In the genomic region with DNA sequence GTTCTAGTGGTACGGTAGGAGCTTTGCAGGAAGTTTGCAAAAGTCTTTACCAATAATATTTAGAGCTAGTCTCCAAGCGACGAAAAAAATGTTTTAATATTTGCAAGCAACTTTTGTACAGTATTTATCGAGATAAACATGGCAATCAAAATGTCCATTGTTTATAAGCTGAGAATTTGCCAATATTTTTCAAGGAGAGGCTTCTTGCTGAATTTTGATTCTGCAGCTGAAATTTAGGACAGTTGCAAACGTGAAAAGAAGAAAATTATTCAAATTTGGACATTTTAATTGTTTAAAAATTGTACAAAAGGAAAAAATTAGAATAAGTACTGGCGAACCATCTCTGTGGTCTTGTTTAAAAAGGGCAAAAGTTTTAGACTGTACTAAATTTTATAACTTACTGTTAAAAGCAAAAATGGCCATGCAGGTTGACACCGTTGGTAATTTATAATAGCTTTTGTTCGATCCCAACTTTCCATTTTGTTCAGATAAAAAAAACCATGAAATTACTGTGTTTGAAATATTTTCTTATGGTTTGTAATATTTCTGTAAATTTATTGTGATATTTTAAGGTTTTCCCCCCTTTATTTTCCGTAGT, we compare ENCODE assay signal across 11 cellular contexts. TPM values are rescaled to one million over a fixed set of nuclear protein-coding genes. Genes with fewer than 3 reads are reported as not detected.
A peak's percentile ranks its signal among the peaks of the same experiment; 100 is the strongest.
DNase-seq lines count a peak whose midpoint lies in the region; ATAC-seq and TF ChIP-seq lines count a peak whose summit lies in the region.
"Had no signal": no experiment of that assay in that cellular context is flagged by ENCODE, and none has a peak within 500 bp of the region (broad histone marks: within the 10 kb centered on the region; RNA-seq: fewer than 3 reads in every experiment).

No MANE protein-coding gene starts in this region.

- no peaks in the 10 kb centered on the region for H3K9me3 Mint-ChIP-seq in activated CD4-positive, alpha-beta T cell treated with anti-CD3 and anti-CD28 coated beads, Interleukin-2, amount 10 ng/mL, durations not matched to agents 7 days and 5 days
- peaks cover 4% of the 10 kb centered on the region for H3K9me3 Mint-ChIP-seq in activated CD4-positive, alpha-beta T cell treated with anti-CD3 and anti-CD28 coated beads, Interleukin-2, amount 10 ng/mL, durations not matched to agents 24 days and 14 days
- no peaks in the 10 kb centered on the region for H3K9me3 Mint-ChIP-seq in WTC11

- TF ChIP-seq CTCF in WTC11 (IDR thresholded peaks at IDR 0.05) (no peak), testis (IDR thresholded peaks at IDR 0.05) (no peak)

- WGBS in iPS DF 6.9 (ENCODE audit: insufficient coverage, insufficient read length): no CpG with 5 or more reads among the region's 9 CpGs
- WGBS in testis, 2 donors: 11% methylated on average over 9 of the region's 9 CpGs

- H3K27me3 Mint-ChIP-seq in activated CD4-positive, alpha-beta T cell treated with anti-CD3 and anti-CD28 coated beads, Interleukin-2, amount 10 ng/mL, durations not matched to agents 7 days and 5 days: peaks cover 68% of the 10 kb centered on the region
- H3K27me3 Mint-ChIP-seq in activated CD4-positive, alpha-beta T cell treated with anti-CD3 and anti-CD28 coated beads, Interleukin-2, amount 10 ng/mL, durations not matched to agents 24 days and 14 days: peaks cover 65% of the 10 kb centered on the region
- peaks cover 4% of the 10 kb centered on the region; the same call in 1 of the 2 replicates for H3K27me3 Mint-ChIP-seq in WTC11 (ENCODE audit: low read depth)

- H3K4me3 Mint-ChIP-seq in activated CD4-positive, alpha-beta T cell treated with anti-CD3 and anti-CD28 coated beads, Interleukin-2, amount 10 ng/mL, durations not matched to agents 7 days and 5 days: no peak overlapping the region
- no peak overlapping the region for H3K4me3 Mint-ChIP-seq in activated CD4-positive, alpha-beta T cell treated with anti-CD3 and anti-CD28 coated beads, Interleukin-2, amount 10 ng/mL, durations not matched to agents 24 days and 14 days
- no peak overlapping the region; the same call in 1 of the 2 replicates for H3K4me3 Mint-ChIP-seq in WTC11

- H3K27me3 ChIP-seq in iPS DF 6.9 (ENCODE audit: control insufficient read depth, insufficient read depth, low read length) (no peaks in the 10 kb centered on the region), testis (no peaks in the 10 kb centered on the region)
- H3K27me3 ChIP-seq: ovary had no signal

- intact Hi-C loops in activated CD4-positive, alpha-beta T cell treated with anti-CD3 and anti-CD28 coated beads, Interleukin-2, amount 10 ng/mL, durations not matched to agents 24 days and 14 days (cut with micrococcal nuclease): no loop called here
- intact Hi-C loops in testis (cut with DNase I; ENCODE audit: low total_unique reads): loop anchor here (10.0 kb wide), 1 partner anchor 971 kb away; no protein-coding TSS in a partner anchor

- peaks cover 6% of the 10 kb centered on the region for H3K4me1 Mint-ChIP-seq in activated CD4-positive, alpha-beta T cell treated with anti-CD3 and anti-CD28 coated beads, Interleukin-2, amount 10 ng/mL, durations not matched to agents 7 days and 5 days
- H3K4me1 Mint-ChIP-seq in activated CD4-positive, alpha-beta T cell treated with anti-CD3 and anti-CD28 coated beads, Interleukin-2, amount 10 ng/mL, durations not matched to agents 24 days and 14 days: peaks cover 6% of the 10 kb centered on the region
- peaks cover 35% of the 10 kb centered on the region for H3K4me1 Mint-ChIP-seq in WTC11

- H3K4me3 ChIP-seq in iPS DF 6.9 (ENCODE audit: low read length): peak overlapping the region; percentile 69; the same call in 1 of the 2 replicates
- H3K4me3 ChIP-seq in testis: peak overlapping the region; percentile 31 to 53
- H3K4me3 ChIP-seq: ovary had no signal

- CTCF ChIA-PET in activated CD4-positive, alpha-beta T cell treated with anti-CD3 and anti-CD28 coated beads, Interleukin-2, amount 10 ng/mL, durations not matched to agents 7 days and 5 days (lab: Charles Lee): interaction anchor here (0.6 to 1.5 kb wide), 5 partner anchors 12 to 970 kb away, joined by 3 to 8 read pairs (median 4); no protein-coding TSS in a partner anchor
- CTCF ChIA-PET in WTC11 (lab: Charles Lee): interaction anchor here (1.1 kb wide), 1 partner anchor 12 kb away, joined by 3 read pairs; no protein-coding TSS in a partner anchor

- H3K4me1 ChIP-seq in iPS DF 6.9 (ENCODE audit: control insufficient read depth, insufficient read depth, low read length): no peaks in the 10 kb centered on the region; the same call in 1 of the 2 replicates
- peaks cover 8% of the 10 kb centered on the region for H3K4me1 ChIP-seq in testis

- no peak for DNase-seq in activated CD4-positive, alpha-beta T cell treated with anti-CD3 and anti-CD28 coated beads, Interleukin-2, amount 10 ng/mL, durations not matched to agents 7 days and 5 days
- DNase-seq in activated CD4-positive, alpha-beta T cell treated with anti-CD3 and anti-CD28 coated beads, Interleukin-2, amount 10 ng/mL, durations not matched to agents 24 days and 14 days: no peak
- DNase-seq in WTC11 (ENCODE audit: low spot score): no peak
- no peak for DNase-seq in iPS DF 6.9 (ENCODE audit: low read depth, low spot score)
- no peak for DNase-seq in testis
- no peak for DNase-seq in dedifferentiated amniotic fluid mesenchymal stem cell (ENCODE audit: extremely low spot score)
- no peak for DNase-seq in NCI-H82 treated with DMSO at 0.1 percent for 48 hours (lab: John Stamatoyannopoulos, UW; ENCODE audit: unreplicated experiment)
- no peak for DNase-seq in AML-193 (lab: John Stamatoyannopoulos, UW)
- DNase-seq: heart right ventricle, ovary had no signal

- H3K9me3 ChIP-seq in iPS DF 6.9 (ENCODE audit: control insufficient read depth, insufficient read depth, low read length) (no peaks in the 10 kb centered on the region), testis (no peaks in the 10 kb centered on the region)
- H3K9me3 ChIP-seq: heart right ventricle, ovary had no signal

- H3K27ac ChIP-seq in iPS DF 6.9 (ENCODE audit: low read length) (no peak overlapping the region), testis (no peak overlapping the region)
- H3K27ac ChIP-seq: heart right ventricle, ovary had no signal

- peak overlapping the region; percentile 60 for H3K27ac Mint-ChIP-seq in activated CD4-positive, alpha-beta T cell treated with anti-CD3 and anti-CD28 coated beads, Interleukin-2, amount 10 ng/mL, durations not matched to agents 7 days and 5 days
- no peak overlapping the region for H3K27ac Mint-ChIP-seq in activated CD4-positive, alpha-beta T cell treated with anti-CD3 and anti-CD28 coated beads, Interleukin-2, amount 10 ng/mL, durations not matched to agents 24 days and 14 days
- peak overlapping the region; percentile 100 for H3K27ac Mint-ChIP-seq in WTC11

- POLR2A ChIA-PET in activated CD4-positive, alpha-beta T cell treated with anti-CD3 and anti-CD28 coated beads, Interleukin-2, amount 10 ng/mL, durations not matched to agents 7 days and 5 days (lab: Charles Lee): no interaction called here
- POLR2A ChIA-PET in WTC11 (lab: Charles Lee): interaction anchor here (0.6 to 0.7 kb wide), 2 partner anchors 172 to 801 kb away, joined by 3 to 5 read pairs; partner anchors contain the start of gene FXR1

- ATAC-seq in WTC11: no peak

- TF ChIP-seq POLR2A in testis (IDR thresholded peaks at IDR 0.05): no peak

- H3K36me3 Mint-ChIP-seq in activated CD4-positive, alpha-beta T cell treated with anti-CD3 and anti-CD28 coated beads, Interleukin-2, amount 10 ng/mL, durations not matched to agents 7 days and 5 days (ENCODE audit: low read depth): no peaks in the 10 kb centered on the region
- no peaks in the 10 kb centered on the region for H3K36me3 Mint-ChIP-seq in activated CD4-positive, alpha-beta T cell treated with anti-CD3 and anti-CD28 coated beads, Interleukin-2, amount 10 ng/mL, durations not matched to agents 24 days and 14 days (ENCODE audit: low read depth)
- H3K36me3 Mint-ChIP-seq in WTC11: peaks cover 37% of the 10 kb centered on the region

- peaks cover 3% of the 10 kb centered on the region; the same call in 1 of the 2 replicates for H3K36me3 ChIP-seq in iPS DF 6.9 (ENCODE audit: control insufficient read depth, insufficient read depth, low read length)
- H3K36me3 ChIP-seq in testis (ENCODE audit: low read depth, missing control alignments): no peaks in the 10 kb centered on the region
- H3K36me3 ChIP-seq: heart right ventricle, ovary had no signal

TF ChIP-seq in WTC11, 78 proteins besides CTCF, POLR2A, EP300 and RAD21 (continues in another document):
- TF ChIP-seq GTF2I (CRISPR knock-in tag; conservative IDR thresholded peaks at IDR 0.05): no peak
- no peak for TF ChIP-seq ZNF671 (CRISPR knock-in tag; IDR thresholded peaks at IDR 0.05)
- TF ChIP-seq, protein P1, sequence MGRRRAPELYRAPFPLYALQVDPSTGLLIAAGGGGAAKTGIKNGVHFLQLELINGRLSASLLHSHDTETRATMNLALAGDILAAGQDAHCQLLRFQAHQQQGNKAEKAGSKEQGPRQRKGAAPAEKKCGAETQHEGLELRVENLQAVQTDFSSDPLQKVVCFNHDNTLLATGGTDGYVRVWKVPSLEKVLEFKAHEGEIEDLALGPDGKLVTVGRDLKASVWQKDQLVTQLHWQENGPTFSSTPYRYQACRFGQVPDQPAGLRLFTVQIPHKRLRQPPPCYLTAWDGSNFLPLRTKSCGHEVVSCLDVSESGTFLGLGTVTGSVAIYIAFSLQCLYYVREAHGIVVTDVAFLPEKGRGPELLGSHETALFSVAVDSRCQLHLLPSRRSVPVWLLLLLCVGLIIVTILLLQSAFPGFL (CRISPR knock-in tag; IDR thresholded peaks at IDR 0.05; ENCODE audit: borderline replicate concordance): no peak
- TF ChIP-seq HMGA2 (CRISPR knock-in tag; IDR thresholded peaks at IDR 0.05): no peak
- no peak for TF ChIP-seq ESRRA (CRISPR knock-in tag; IDR thresholded peaks at IDR 0.05; ENCODE audit: borderline replicate concordance)
- TF ChIP-seq JAZF1 (CRISPR knock-in tag; IDR thresholded peaks at IDR 0.05): no peak

RNA-seq across cellular contexts. Expression of gene SOX2, which starts 2.0 kb away (rescaled TPM):
- not detected for total RNA-seq in activated CD4-positive, alpha-beta T cell treated with anti-CD3 and anti-CD28 coated beads, Interleukin-2, amount 10 ng/mL, durations not matched to agents 7 days and 5 days
- not detected in 2 replicates for total RNA-seq in activated CD4-positive, alpha-beta T cell treated with anti-CD3 and anti-CD28 coated beads, Interleukin-2, amount 10 ng/mL, durations not matched to agents 24 days and 14 days
- total RNA-seq in WTC11 (2021): 189 to 245 TPM (median 239 TPM) in 3 replicates
- 1 to 10 TPM; 5.1 to 7.8 TPM for total RNA-seq in testis
- 7.2 TPM for polyA plus RNA-seq in testis (ENCODE audit: insufficient read depth, low read depth, low replicate concordance)
- polyA plus RNA-seq: AG04450 had no signal

Comparison
In these comparisons a context has a peak if more than half of its experiments do, and no peak if none do; other contexts are left out.
1. RNA of gene SOX2, which starts 2.0 kb away (total RNA-seq): 189 to 245 TPM in WTC11; 5.1 to 7.8 TPM in testis, not detected in activated CD4-positive, alpha-beta T cell treated with anti-CD3 and anti-CD28 coated beads, Interleukin-2, amount 10 ng/mL, durations not matched to agents 24 days and 14 days and not detected in activated CD4-positive, alpha-beta T cell treated with anti-CD3 and anti-CD28 coated beads, Interleukin-2, amount 10 ng/mL, durations not matched to agents 7 days and 5 days; every median in the first group is over 10 times any median in the second.